ENCODE assay signal across 9 cellular contexts in the genomic region with DNA sequence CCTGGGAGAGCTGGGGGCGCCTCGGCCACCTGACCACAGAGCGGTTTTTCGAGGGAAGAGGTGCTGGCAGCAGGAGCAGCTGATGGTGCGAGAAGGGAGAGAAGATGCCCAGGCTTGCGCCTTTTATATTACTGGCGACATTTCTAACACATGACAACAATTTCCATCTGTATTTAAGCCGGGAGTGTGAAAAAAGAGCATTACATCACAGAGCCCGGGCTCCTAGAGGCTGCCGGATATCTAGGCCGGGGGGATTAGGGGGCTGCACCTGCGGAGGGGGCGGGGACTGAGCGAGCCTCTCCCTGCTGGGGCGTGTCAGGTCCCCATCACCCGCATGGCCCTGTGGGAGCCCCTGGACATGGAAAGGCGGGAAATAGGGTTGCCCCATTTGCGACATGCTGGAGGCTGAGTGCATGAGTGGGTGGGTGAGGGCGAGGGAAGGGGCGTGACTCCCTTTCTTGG.
DNase-seq lines count a peak whose midpoint lies in the region; ATAC-seq and TF ChIP-seq lines count a peak whose summit lies in the region.
"Had no signal": no experiment of that assay in that cellular context is flagged by ENCODE, and none has a peak within 500 bp of the region (broad histone marks: within the 10 kb centered on the region; RNA-seq: fewer than 3 reads in every experiment).

No MANE protein-coding gene starts in this region.

- no peaks in the 10 kb centered on the region for H3K9me3 Mint-ChIP-seq in progenitor cell of endocrine pancreas (ENCODE audit: low read depth)

- H3K9me3 ChIP-seq in hepatocyte (ENCODE audit: low read depth): no peaks in the 10 kb centered on the region

- H3K4me3 Mint-ChIP-seq in progenitor cell of endocrine pancreas (ENCODE audit: low read depth): peak overlapping the region; percentile 39

- peak; percentile 32 for DNase-seq in G401 (ENCODE audit: low spot score)
- DNase-seq in hepatocyte (ENCODE audit: low spot score): peak; percentile 14
- peak; percentile 11 for DNase-seq in progenitor cell of endocrine pancreas (ENCODE audit: low spot score, unreplicated experiment)
- DNase-seq in stimulated activated CD4-positive, alpha-beta T cell treated with anti-CD3 and anti-CD28 coated beads, Interleukin-15, amount 100 ng/mL, for 24 hours: no peak
- DNase-seq in activated naive CD4-positive, alpha-beta T cell (lab: John Stamatoyannopoulos, UW): no peak
- no peak for DNase-seq in Kasumi-1 (lab: John Stamatoyannopoulos, UW)
- DNase-seq: Karpas-422 had no signal

- H3K4me2 ChIP-seq in hepatocyte: peak overlapping the region; percentile 86

- H2AFZ ChIP-seq in hepatocyte: no peak overlapping the region

- in situ Hi-C loops in G401 (cut with HindIII; ENCODE audit: low sequenced_read_pairs): no loop called here

- no peak for ATAC-seq in HG03571 (IDR thresholded peaks at IDR 0.05; ENCODE audit: unreplicated experiment)

- no peaks in the 10 kb centered on the region for H3K36me3 ChIP-seq in hepatocyte (replicated peaks; ENCODE audit: insufficient read depth, low read depth)

- H3K27me3 ChIP-seq in hepatocyte: peaks cover 5% of the 10 kb centered on the region

- no peak for TF ChIP-seq CTCF in hepatocyte (IDR thresholded peaks at IDR 0.05; ENCODE audit: poor library complexity)
- no peak for TF ChIP-seq CTCF in progenitor cell of endocrine pancreas (IDR thresholded peaks at IDR 0.05; ENCODE audit: unreplicated experiment)

- H3K27me3 Mint-ChIP-seq in progenitor cell of endocrine pancreas: no peaks in the 10 kb centered on the region

- no peaks in the 10 kb centered on the region for H3K9me2 ChIP-seq in hepatocyte (replicated peaks; ENCODE audit: insufficient read depth)

- H3K27ac ChIP-seq in angular gyrus (ENCODE audit: low read depth, low read length) (peak overlapping the region; percentile 67), hepatocyte (no peak overlapping the region)

- no peaks in the 10 kb centered on the region for H3K36me3 Mint-ChIP-seq in progenitor cell of endocrine pancreas (ENCODE audit: insufficient read depth)

- H3K4me1 ChIP-seq in hepatocyte (ENCODE audit: insufficient read depth): no peaks in the 10 kb centered on the region

- peak overlapping the region; percentile 27 for H3K4me3 ChIP-seq in hepatocyte

- 21% methylated on average over 20 of the region's 20 CpGs for WGBS in hepatocyte (ENCODE audit: low lambda C conversion rate, missing lambda C conversion rate)

- peaks cover 47% of the 10 kb centered on the region for H3K79me2 ChIP-seq in hepatocyte

- H4K20me1 ChIP-seq in hepatocyte (ENCODE audit: insufficient read depth, poor library complexity, severe bottlenecking): no peaks in the 10 kb centered on the region

- no peak overlapping the region for H3K27ac Mint-ChIP-seq in progenitor cell of endocrine pancreas

- H3K4me1 Mint-ChIP-seq in progenitor cell of endocrine pancreas (ENCODE audit: low read depth): peaks cover 34% of the 10 kb centered on the region

Comparison
In these comparisons a context has a peak if more than half of its experiments do, and no peak if none do; other contexts are left out.
1. DNase-seq: peak in G401 (single experiment), hepatocyte (single experiment) and progenitor cell of endocrine pancreas (single experiment); none in stimulated activated CD4-positive, alpha-beta T cell treated with anti-CD3 and anti-CD28 coated beads, Interleukin-15, amount 100 ng/mL, for 24 hours (single experiment), activated naive CD4-positive, alpha-beta T cell (0 of 4) and Kasumi-1 (0 of 2).